In genomic region chr2:212915121-212915782, GRCh38 we compare ENCODE assay signal across 10 cellular contexts.
A peak's percentile ranks its signal among the peaks of the same experiment; 100 is the strongest.
DNase-seq lines count a peak whose midpoint lies in the region; ATAC-seq and TF ChIP-seq lines count a peak whose summit lies in the region.
"Had no signal": no experiment of that assay in that cellular context is flagged by ENCODE, and none has a peak within 500 bp of the region (broad histone marks: within the 10 kb centered on the region; RNA-seq: fewer than 3 reads in every experiment).

No MANE protein-coding gene starts in this region.

- no peaks in the 10 kb centered on the region for H3K36me3 Mint-ChIP-seq in natural killer cell treated with Interleukin-12 subunit alpha and Interleukin-12 subunit beta and Interleukin-15 and Interleukin-18, amount 100 ng/mL, for 72 hours
- H3K36me3 Mint-ChIP-seq in natural killer cell, result no peaks in the 10 kb centered on the region
- no peaks in the 10 kb centered on the region for H3K36me3 Mint-ChIP-seq in activated T-cell treated with anti-CD3 and anti-CD28 coated beads, Interleukin-2, amount 50 U/mL, for 72 hours (ENCODE audit: insufficient read depth in 2 of 2)
- H3K36me3 Mint-ChIP-seq: brain had no signal

- intact Hi-C loops in natural killer cell (cut with micrococcal nuclease), result no loop called here

- H3K27me3 Mint-ChIP-seq in natural killer cell treated with Interleukin-12 subunit alpha and Interleukin-12 subunit beta and Interleukin-15 and Interleukin-18, amount 100 ng/mL, for 72 hours, result no peaks in the 10 kb centered on the region
- H3K27me3 Mint-ChIP-seq in natural killer cell (ENCODE audit: low read depth in 2 of 2), result no peaks in the 10 kb centered on the region
- peaks cover 23% of the 10 kb centered on the region for H3K27me3 Mint-ChIP-seq in activated T-cell treated with anti-CD3 and anti-CD28 coated beads, Interleukin-2, amount 50 U/mL, for 72 hours (ENCODE audit: low read depth)

- ATAC-seq in natural killer cell treated with Interleukin-12 subunit alpha and Interleukin-12 subunit beta and Interleukin-15 and Interleukin-18, amount 100 ng/mL, for 72 hours, result peak; percentile 79 to 90
- ATAC-seq in natural killer cell (no peak), HG02970 (IDR thresholded peaks at IDR 0.05; ENCODE audit: low FRiP score, unreplicated experiment) (peak; percentile 50)
- ATAC-seq in activated T-cell treated with anti-CD3 and anti-CD28 coated beads, Interleukin-2, amount 50 U/mL, for 72 hours (replicated peaks in 1 of 2), result peak; percentile 83 to 84

- no peak for DNase-seq in natural killer cell treated with Interleukin-12 subunit alpha and Interleukin-12 subunit beta and Interleukin-15 and Interleukin-18, amount 100 ng/mL, for 72 hours (ENCODE audit: low spot score)
- no peak for DNase-seq in natural killer cell
- DNase-seq in activated T-cell treated with anti-CD3 and anti-CD28 coated beads, Interleukin-2, amount 50 U/mL, for 72 hours, result no peak
- no peak for DNase-seq in NCI-H1930 (lab: John Stamatoyannopoulos, UW)
- no peak for DNase-seq in OCI-M2 (lab: John Stamatoyannopoulos, UW; ENCODE audit: unreplicated experiment)
- DNase-seq in NCI-H2081 treated with DMSO at 0.1 percent for 48 hours (lab: John Stamatoyannopoulos, UW), result no peak
- no peak for DNase-seq in HUDEP-2 (lab: John Stamatoyannopoulos, UW; ENCODE audit: unreplicated experiment in 76 of 76)
- DNase-seq: activated CD4-positive, CD25-positive, alpha-beta regulatory T cell had no signal

- peak overlapping the region; percentile 48 for H3K4me3 Mint-ChIP-seq in natural killer cell treated with Interleukin-12 subunit alpha and Interleukin-12 subunit beta and Interleukin-15 and Interleukin-18, amount 100 ng/mL, for 72 hours
- H3K4me3 Mint-ChIP-seq in natural killer cell, result no peak overlapping the region
- peak overlapping the region; percentile 66 to 68 for H3K4me3 Mint-ChIP-seq in activated T-cell treated with anti-CD3 and anti-CD28 coated beads, Interleukin-2, amount 50 U/mL, for 72 hours
- H3K4me3 Mint-ChIP-seq: brain had no signal

- peaks cover 26 to 28% of the 10 kb centered on the region in 2 donors for H3K4me1 Mint-ChIP-seq in natural killer cell treated with Interleukin-12 subunit alpha and Interleukin-12 subunit beta and Interleukin-15 and Interleukin-18, amount 100 ng/mL, for 72 hours (ENCODE audit: low read depth in 2 of 2)
- peaks cover 15 to 21% of the 10 kb centered on the region in 2 donors for H3K4me1 Mint-ChIP-seq in natural killer cell
- peaks cover 48% of the 10 kb centered on the region for H3K4me1 Mint-ChIP-seq in activated T-cell treated with anti-CD3 and anti-CD28 coated beads, Interleukin-2, amount 50 U/mL, for 72 hours (ENCODE audit: low read depth)

- no peak for TF ChIP-seq CTCF in natural killer cell (IDR thresholded peaks at IDR 0.05)

- H3K9me3 Mint-ChIP-seq in natural killer cell treated with Interleukin-12 subunit alpha and Interleukin-12 subunit beta and Interleukin-15 and Interleukin-18, amount 100 ng/mL, for 72 hours, result no peaks in the 10 kb centered on the region
- no peaks in the 10 kb centered on the region for H3K9me3 Mint-ChIP-seq in natural killer cell
- no peaks in the 10 kb centered on the region for H3K9me3 Mint-ChIP-seq in activated T-cell treated with anti-CD3 and anti-CD28 coated beads, Interleukin-2, amount 50 U/mL, for 72 hours
- H3K9me3 Mint-ChIP-seq: brain had no signal

- H3K27ac Mint-ChIP-seq in natural killer cell treated with Interleukin-12 subunit alpha and Interleukin-12 subunit beta and Interleukin-15 and Interleukin-18, amount 100 ng/mL, for 72 hours, result peak overlapping the region; percentile 69 to 82
- H3K27ac Mint-ChIP-seq in natural killer cell, result no peak overlapping the region
- H3K27ac Mint-ChIP-seq in activated T-cell treated with anti-CD3 and anti-CD28 coated beads, Interleukin-2, amount 50 U/mL, for 72 hours, result peak overlapping the region; percentile 85
- H3K27ac Mint-ChIP-seq: brain had no signal

Comparison
In these comparisons a context has a peak if more than half of its experiments do, and no peak if none do; other contexts are left out.
1. ATAC-seq: peak in natural killer cell treated with Interleukin-12 subunit alpha and Interleukin-12 subunit beta and Interleukin-15 and Interleukin-18, amount 100 ng/mL, for 72 hours (2 of 2), HG02970 (single experiment) and activated T-cell treated with anti-CD3 and anti-CD28 coated beads, Interleukin-2, amount 50 U/mL, for 72 hours (2 of 2); none in natural killer cell (0 of 3).
2. H3K27ac Mint-ChIP-seq: peak in natural killer cell treated with Interleukin-12 subunit alpha and Interleukin-12 subunit beta and Interleukin-15 and Interleukin-18, amount 100 ng/mL, for 72 hours (2 of 2) and activated T-cell treated with anti-CD3 and anti-CD28 coated beads, Interleukin-2, amount 50 U/mL, for 72 hours (single experiment); none in natural killer cell (0 of 2).